ENCODE assay signal across 12 cellular contexts in genomic region chr3:129793356-129793755, GRCh38.
DNase-seq lines count a peak whose midpoint lies in the region; ATAC-seq and TF ChIP-seq lines count a peak whose summit lies in the region.
"Had no signal": no experiment of that assay in that cellular context is flagged by ENCODE, and none has a peak within 500 bp of the region (broad histone marks: within the 10 kb centered on the region; RNA-seq: fewer than 3 reads in every experiment).

No MANE protein-coding gene starts in this region.

- H3K9me3 ChIP-seq in SK-N-MC (ENCODE audit: low read depth, low read length) (no peaks in the 10 kb centered on the region), thymus (ENCODE audit: control insufficient read depth) (no peaks in the 10 kb centered on the region)

- H3K27ac ChIP-seq in SK-N-MC, result peak overlapping the region; percentile 59
- H3K27ac ChIP-seq in thymus (ENCODE audit: low read depth), result peak overlapping the region; percentile 27

- H3K4me3 Mint-ChIP-seq in activated CD4-positive, alpha-beta T cell treated with anti-CD3 and anti-CD28 coated beads for 36 hours, result no peak overlapping the region
- H3K4me3 Mint-ChIP-seq in glutamatergic neuron (ENCODE audit: unreplicated experiment), result peak overlapping the region; percentile 93
- H3K4me3 Mint-ChIP-seq: activated T-helper 17 cell treated with anti-CD3 and anti-CD28 coated beads, Interleukin-2, amount 50 U/mL, for 72 hours had no signal

- intact Hi-C loops in activated CD4-positive, alpha-beta T cell treated with anti-CD3 and anti-CD28 coated beads for 36 hours (cut with DNase I, micrococcal nuclease), result no loop called here

- TF ChIP-seq CTCF in glutamatergic neuron (IDR thresholded peaks at IDR 0.05; ENCODE audit: partially characterized antibody, unreplicated experiment), result no peak

- peak overlapping the region; percentile 0; the same call in 1 of the 2 replicates for H3K4me3 ChIP-seq in SK-N-MC
- H3K4me3 ChIP-seq in thymus (ENCODE audit: low read length), result no peak overlapping the region

- WGBS in thymus, result 99% methylated on average over 1 of the region's 1 CpG

- H3K9me3 Mint-ChIP-seq in activated CD4-positive, alpha-beta T cell treated with anti-CD3 and anti-CD28 coated beads for 36 hours (ENCODE audit: low read depth), result no peaks in the 10 kb centered on the region
- no peaks in the 10 kb centered on the region for H3K9me3 Mint-ChIP-seq in glutamatergic neuron (ENCODE audit: unreplicated experiment)
- H3K9me3 Mint-ChIP-seq: activated T-helper 17 cell treated with anti-CD3 and anti-CD28 coated beads, Interleukin-2, amount 50 U/mL, for 72 hours had no signal

- DNase-seq in activated CD4-positive, alpha-beta T cell treated with anti-CD3 and anti-CD28 coated beads for 36 hours, result no peak
- DNase-seq in activated CD4-positive, alpha-beta T cell treated with anti-CD3 and anti-CD28 coated beads for 48 hours, result no peak
- no peak for DNase-seq in SK-N-MC (ENCODE audit: low read depth, low spot score)
- DNase-seq in glutamatergic neuron, result no peak
- no peak for DNase-seq in erythroblast (lab: John Stamatoyannopoulos, UW)
- DNase-seq in stimulated activated naive CD4-positive, alpha-beta T cell (lab: John Stamatoyannopoulos, UW), result no peak
- DNase-seq in inferior parietal cortex (ENCODE audit: extremely low spot score), result no peak
- DNase-seq: effector CD8-positive, alpha-beta T cell; NCI-H1930; stimulated activated CD4-positive, alpha-beta T cell treated with anti-CD3 and anti-CD28 coated beads, Interleukin-4, amount 100 ng/mL, for 4 hours had no signal

- H3K36me3 Mint-ChIP-seq in activated CD4-positive, alpha-beta T cell treated with anti-CD3 and anti-CD28 coated beads for 36 hours (ENCODE audit: low read depth), result no peaks in the 10 kb centered on the region
- H3K36me3 Mint-ChIP-seq in glutamatergic neuron (ENCODE audit: unreplicated experiment), result no peaks in the 10 kb centered on the region

- no peak for TF ChIP-seq POLR2A in erythroblast (IDR thresholded peaks at IDR 0.05; ENCODE audit: low read length)

- H3K27me3 ChIP-seq in thymus (ENCODE audit: control insufficient read depth, insufficient read depth), result no peaks in the 10 kb centered on the region

- no peaks in the 10 kb centered on the region for H3K36me3 ChIP-seq in SK-N-MC (ENCODE audit: insufficient read depth, low read length)
- no peaks in the 10 kb centered on the region for H3K36me3 ChIP-seq in thymus (ENCODE audit: control insufficient read depth, insufficient read depth)

- CTCF ChIA-PET in activated CD4-positive, alpha-beta T cell treated with anti-CD3 and anti-CD28 coated beads for 36 hours (lab: Charles Lee), result interaction anchor here (0.6 to 1.7 kb wide), 2 partner anchors 15 to 59 kb away, joined by 3 to 7 read pairs; no protein-coding TSS in a partner anchor

- H3K27me3 Mint-ChIP-seq in activated CD4-positive, alpha-beta T cell treated with anti-CD3 and anti-CD28 coated beads for 36 hours, result no peaks in the 10 kb centered on the region
- H3K27me3 Mint-ChIP-seq in glutamatergic neuron (ENCODE audit: unreplicated experiment), result no peaks in the 10 kb centered on the region
- H3K27me3 Mint-ChIP-seq: activated T-helper 17 cell treated with anti-CD3 and anti-CD28 coated beads, Interleukin-2, amount 50 U/mL, for 72 hours had no signal

- H3K9ac ChIP-seq in SK-N-MC (ENCODE audit: insufficient read length), result no peak overlapping the region

- POLR2A ChIA-PET in activated CD4-positive, alpha-beta T cell treated with anti-CD3 and anti-CD28 coated beads for 36 hours (lab: Charles Lee), result no interaction called here

- peaks cover 19% of the 10 kb centered on the region for H3K4me1 ChIP-seq in thymus (ENCODE audit: control insufficient read depth, insufficient read depth, low read length)

- no peak overlapping the region for H3K27ac Mint-ChIP-seq in activated CD4-positive, alpha-beta T cell treated with anti-CD3 and anti-CD28 coated beads for 36 hours
- H3K27ac Mint-ChIP-seq in glutamatergic neuron (ENCODE audit: unreplicated experiment), result peak overlapping the region; percentile 98
- H3K27ac Mint-ChIP-seq: activated T-helper 17 cell treated with anti-CD3 and anti-CD28 coated beads, Interleukin-2, amount 50 U/mL, for 72 hours had no signal

- ATAC-seq in activated CD4-positive, alpha-beta T cell treated with anti-CD3 and anti-CD28 coated beads for 36 hours, result peak; percentile 69
- ATAC-seq: activated T-helper 17 cell treated with anti-CD3 and anti-CD28 coated beads, Interleukin-2, amount 50 U/mL, for 72 hours had no signal

- H3K4me1 Mint-ChIP-seq in activated CD4-positive, alpha-beta T cell treated with anti-CD3 and anti-CD28 coated beads for 36 hours, result peaks cover 27% of the 10 kb centered on the region
- peaks cover 13% of the 10 kb centered on the region for H3K4me1 Mint-ChIP-seq in glutamatergic neuron (ENCODE audit: low read depth, unreplicated experiment)
- H3K4me1 Mint-ChIP-seq: activated T-helper 17 cell treated with anti-CD3 and anti-CD28 coated beads, Interleukin-2, amount 50 U/mL, for 72 hours had no signal
